Comparison of ENCODE assay signal across 8 cellular contexts in the genomic region with DNA sequence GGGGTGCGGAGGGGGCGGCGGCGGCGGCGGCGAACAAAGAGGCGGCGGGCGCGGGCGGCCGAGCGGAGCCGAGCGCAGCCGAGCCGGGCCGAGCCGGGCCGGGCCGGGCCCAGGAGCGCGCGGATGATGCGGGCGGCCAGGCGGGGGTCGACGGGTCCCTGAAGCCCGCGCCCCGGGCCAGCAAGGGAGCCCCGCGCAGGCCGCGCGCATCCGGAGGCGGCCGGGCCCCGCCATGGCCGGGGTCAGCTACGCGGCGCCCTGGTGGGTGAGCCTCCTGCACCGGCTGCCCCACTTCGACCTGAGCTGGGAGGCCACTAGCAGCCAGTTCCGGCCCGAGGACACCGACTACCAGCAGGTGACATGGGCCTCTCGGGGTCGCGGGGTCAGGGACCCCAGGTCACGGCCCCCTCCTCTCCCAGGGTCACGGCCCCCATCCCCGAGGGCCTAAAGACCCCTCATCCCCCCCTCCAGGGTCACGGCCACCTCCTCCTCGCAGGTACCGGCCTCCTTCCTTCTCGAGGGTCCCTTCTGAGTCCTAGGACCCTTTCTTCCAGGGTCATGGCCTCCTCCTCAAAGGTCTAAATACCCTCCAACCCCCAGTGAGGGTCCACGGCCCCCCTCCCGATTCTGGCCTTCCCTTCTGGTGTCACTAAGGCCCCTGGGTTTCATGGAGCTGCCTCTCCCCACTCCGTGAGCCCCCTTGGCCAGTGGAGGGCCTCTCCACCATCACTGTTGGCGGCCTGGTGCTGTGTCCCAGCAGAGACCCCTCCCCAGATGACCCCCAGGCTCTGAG. TPM values are rescaled to one million over a fixed set of nuclear protein-coding genes. Genes with fewer than 3 reads are reported as not detected.
DNase-seq lines count a peak whose midpoint lies in the region; ATAC-seq and TF ChIP-seq lines count a peak whose summit lies in the region.

TSS of gene TTYH3 (plus strand) at position 63 of the 793 bp plus-strand sequence. CDS start at position 233, 170 bp downstream.

- H3K4me3 Mint-ChIP-seq in CD4-positive, CD25-positive, alpha-beta regulatory T cell, result peak within 1 kb of the TSS; percentile 88 to 96 (median 92)
- H3K4me3 Mint-ChIP-seq in stimulated activated effector memory CD8-positive, alpha-beta T cell treated with anti-CD3 and anti-CD28 coated beads, Interleukin-12 subunit alpha, Interleukin-12 subunit beta, amount 100 ng/mL, for 72 hours, result peak within 1 kb of the TSS; percentile 97

- H3K27ac Mint-ChIP-seq in CD4-positive, CD25-positive, alpha-beta regulatory T cell, result peak within 1 kb of the TSS; percentile 66 to 91 (median 85)
- peak within 1 kb of the TSS; percentile 94 for H3K27ac Mint-ChIP-seq in stimulated activated effector memory CD8-positive, alpha-beta T cell treated with anti-CD3 and anti-CD28 coated beads, Interleukin-12 subunit alpha, Interleukin-12 subunit beta, amount 100 ng/mL, for 72 hours

- peaks cover 0 to 31% (median 9%) of the 10 kb centered on the region in 4 donors for H3K4me1 Mint-ChIP-seq in CD4-positive, CD25-positive, alpha-beta regulatory T cell
- H3K4me1 Mint-ChIP-seq in stimulated activated effector memory CD8-positive, alpha-beta T cell treated with anti-CD3 and anti-CD28 coated beads, Interleukin-12 subunit alpha, Interleukin-12 subunit beta, amount 100 ng/mL, for 72 hours, result peaks cover 25% of the 10 kb centered on the region

- peak in 1 of 2 donors; percentile 5 for ATAC-seq in CD4-positive, CD25-positive, alpha-beta regulatory T cell (ENCODE audit: low read depth in 2 of 2)
- peak; percentile 29 for ATAC-seq in GM19467 (IDR thresholded peaks at IDR 0.05; ENCODE audit: unreplicated experiment)
- peak; percentile 59 for ATAC-seq in stimulated activated effector memory CD8-positive, alpha-beta T cell treated with anti-CD3 and anti-CD28 coated beads, Interleukin-12 subunit alpha, Interleukin-12 subunit beta, amount 100 ng/mL, for 72 hours

- H3K9ac ChIP-seq in iPS-18a (ENCODE audit: low read length), result peak within 1 kb of the TSS; percentile 85

- no peaks in the 10 kb centered on the region for H3K36me3 Mint-ChIP-seq in CD4-positive, CD25-positive, alpha-beta regulatory T cell
- H3K36me3 Mint-ChIP-seq in stimulated activated effector memory CD8-positive, alpha-beta T cell treated with anti-CD3 and anti-CD28 coated beads, Interleukin-12 subunit alpha, Interleukin-12 subunit beta, amount 100 ng/mL, for 72 hours, result no peaks in the 10 kb centered on the region

- no peaks in the 10 kb centered on the region for H3K36me3 ChIP-seq in CD4-positive, CD25-positive, alpha-beta regulatory T cell (ENCODE audit: control insufficient read depth, insufficient read depth, low read length)
- H3K36me3 ChIP-seq in iPS-18a (ENCODE audit: control insufficient read depth, low read depth, low read length), result no peaks in the 10 kb centered on the region

- H3K27me3 Mint-ChIP-seq in CD4-positive, CD25-positive, alpha-beta regulatory T cell, result no peaks in the 10 kb centered on the region

- peak within 1 kb of the TSS; percentile 31 for H3K4me3 ChIP-seq in CD4-positive, CD25-positive, alpha-beta regulatory T cell (ENCODE audit: low read depth, low read length)
- peak within 1 kb of the TSS; percentile 84 for H3K4me3 ChIP-seq in HL-60 (replicated peaks; ENCODE audit: insufficient read depth, low read length)
- H3K4me3 ChIP-seq in iPS-18a (ENCODE audit: low read length), result peak within 1 kb of the TSS; percentile 89

- no peaks in the 10 kb centered on the region for H3K9me3 ChIP-seq in CD4-positive, CD25-positive, alpha-beta regulatory T cell (ENCODE audit: control insufficient read depth in 2 of 2, low read length in 2 of 2)
- H3K9me3 ChIP-seq in iPS-18a (ENCODE audit: control insufficient read depth, low read depth, low read length), result no peaks in the 10 kb centered on the region

- H3K27me3 ChIP-seq in CD4-positive, CD25-positive, alpha-beta regulatory T cell (ENCODE audit: control insufficient read depth, insufficient read depth, low read length), result no peaks in the 10 kb centered on the region
- H3K27me3 ChIP-seq in HL-60 (ENCODE audit: insufficient read depth, poor library complexity, severe bottlenecking) (no peaks in the 10 kb centered on the region), iPS-18a (ENCODE audit: control insufficient read depth, insufficient read depth, low read length) (no peaks in the 10 kb centered on the region)

- H3K4me1 ChIP-seq in CD4-positive, CD25-positive, alpha-beta regulatory T cell (ENCODE audit: control insufficient read depth, insufficient read depth, low read length, poor library complexity, severe bottlenecking), result peaks cover 27% of the 10 kb centered on the region
- peaks cover 4% of the 10 kb centered on the region for H3K4me1 ChIP-seq in iPS-18a (ENCODE audit: control insufficient read depth, low read depth, low read length)

- DNase-seq in CD4-positive, CD25-positive, alpha-beta regulatory T cell, result peak in 1 of 3 donors; percentile 15
- DNase-seq in HL-60 (ENCODE audit: low read depth in 1 of 2, low spot score in 1 of 2) (no peak), NCI-H526 treated with DMSO at 0.1 percent for 48 hours (lab: John Stamatoyannopoulos, UW) (no peak), NK-92 (lab: John Stamatoyannopoulos, UW; ENCODE audit: unreplicated experiment) (no peak)
- peak; percentile 30 to 74 for DNase-seq in stimulated activated effector memory CD8-positive, alpha-beta T cell treated with anti-CD3 and anti-CD28 coated beads, Interleukin-12 subunit alpha, Interleukin-12 subunit beta, amount 100 ng/mL, for 72 hours (ENCODE audit: low spot score in 2 of 2)

- no peak for TF ChIP-seq CTCF in HL-60 (IDR thresholded peaks at IDR 0.05; ENCODE audit: insufficient read depth, low read length)

- no peaks in the 10 kb centered on the region for H3K9me3 Mint-ChIP-seq in CD4-positive, CD25-positive, alpha-beta regulatory T cell
- no peaks in the 10 kb centered on the region for H3K9me3 Mint-ChIP-seq in stimulated activated effector memory CD8-positive, alpha-beta T cell treated with anti-CD3 and anti-CD28 coated beads, Interleukin-12 subunit alpha, Interleukin-12 subunit beta, amount 100 ng/mL, for 72 hours

- H3K27ac ChIP-seq in CD4-positive, CD25-positive, alpha-beta regulatory T cell (ENCODE audit: insufficient read depth, low read length, poor library complexity, severe bottlenecking), result peak within 1 kb of the TSS; percentile 57
- peak within 1 kb of the TSS; percentile 53 for H3K27ac ChIP-seq in HL-60 (replicated peaks)
- peak within 1 kb of the TSS; percentile 70 for H3K27ac ChIP-seq in angular gyrus (ENCODE audit: low read depth, low read length)
- no peak within 1 kb of the TSS for H3K27ac ChIP-seq in iPS-18a (ENCODE audit: low read length)

RNA-seq across cellular contexts. Expression of gene TTYH3, which starts in this region (rescaled TPM):
- 20.0 TPM for total RNA-seq in CD4-positive, CD25-positive, alpha-beta regulatory T cell
- polyA plus RNA-seq in CD4-positive, CD25-positive, alpha-beta regulatory T cell, result 1 to 10 TPM in 3 of 4 donors, under 1 TPM in 1; 0.56 to 1.6 (median 1.2) TPM

Comparison
In these comparisons a context has a peak if more than half of its experiments do, and no peak if none do; other contexts are left out.
1. DNase-seq: peak in stimulated activated effector memory CD8-positive, alpha-beta T cell treated with anti-CD3 and anti-CD28 coated beads, Interleukin-12 subunit alpha, Interleukin-12 subunit beta, amount 100 ng/mL, for 72 hours (2 of 2); none in HL-60 (0 of 2), NCI-H526 treated with DMSO at 0.1 percent for 48 hours (single experiment) and NK-92 (single experiment).
2. H3K4me3 ChIP-seq: peak in every context shown above with its lines; median percentile 89 in iPS-18a; 84 in HL-60; 31 in CD4-positive, CD25-positive, alpha-beta regulatory T cell.